In the genomic region with DNA sequence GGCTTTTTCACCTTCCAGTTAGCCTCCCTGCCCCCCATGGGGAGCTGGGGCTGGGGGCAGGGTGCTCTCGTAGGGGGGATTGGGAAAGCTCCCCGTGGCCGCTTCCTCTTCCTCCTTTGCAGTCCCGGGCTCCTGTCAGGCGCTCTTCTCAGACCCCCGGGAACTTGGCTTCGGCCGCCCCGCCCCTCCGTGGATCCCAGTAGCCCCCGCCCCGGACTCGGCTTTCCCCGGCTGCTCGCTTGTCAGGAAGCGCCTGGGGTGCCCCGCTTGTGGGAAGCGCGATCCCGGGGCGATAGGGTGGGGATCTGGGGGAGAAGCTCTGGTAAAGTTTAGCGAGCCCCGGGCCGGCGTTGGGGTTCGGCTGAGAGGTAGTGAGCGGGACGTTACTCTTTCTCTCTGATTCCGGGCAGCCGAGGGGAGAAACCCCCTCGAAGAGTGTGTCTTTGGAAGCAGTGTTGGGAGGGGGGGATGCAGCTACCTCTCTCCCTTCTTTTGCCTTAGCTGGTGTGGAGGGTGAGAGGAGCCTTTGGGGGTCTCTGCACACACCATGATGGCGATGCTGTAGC, we compare ENCODE assay signal across 8 cellular contexts. TPM values are rescaled to one million over a fixed set of nuclear protein-coding genes. Genes with fewer than 3 reads are reported as not detected.
A peak's percentile ranks its signal among the peaks of the same experiment; 100 is the strongest.
DNase-seq lines count a peak whose midpoint lies in the region; ATAC-seq and TF ChIP-seq lines count a peak whose summit lies in the region.

No MANE protein-coding gene starts in this region.

- H2AFZ ChIP-seq in PC-3 (ENCODE audit: low read length) (peak overlapping the region; percentile 74), osteoblast (ENCODE audit: low read length) (peak overlapping the region; percentile 73)

- H3K4me3 Mint-ChIP-seq in activated CD4-positive, alpha-beta T cell treated with anti-CD3 and anti-CD28 coated beads for 36 hours, result peak overlapping the region; percentile 86

- peaks cover 44% of the 10 kb centered on the region for H3K4me1 Mint-ChIP-seq in activated CD4-positive, alpha-beta T cell treated with anti-CD3 and anti-CD28 coated beads for 36 hours

- no peaks in the 10 kb centered on the region for H3F3A ChIP-seq in PC-3 (ENCODE audit: low read length, unreplicated experiment)

- H3K27me3 ChIP-seq in PC-3 (ENCODE audit: low read length) (no peaks in the 10 kb centered on the region), osteoblast (ENCODE audit: insufficient read depth, low read length) (no peaks in the 10 kb centered on the region)

- peak overlapping the region; percentile 98 for H3K4me2 ChIP-seq in PC-3 (ENCODE audit: low read length)
- peak overlapping the region; percentile 98 for H3K4me2 ChIP-seq in osteoblast (ENCODE audit: insufficient read depth, low read length)

- H3K27me3 Mint-ChIP-seq in activated CD4-positive, alpha-beta T cell treated with anti-CD3 and anti-CD28 coated beads for 36 hours, result peaks cover 14% of the 10 kb centered on the region

- peaks cover 24% of the 10 kb centered on the region for H3K4me1 ChIP-seq in PC-3 (ENCODE audit: insufficient read depth, low read length)
- H3K4me1 ChIP-seq in osteoblast (ENCODE audit: insufficient read depth, low read length), result peaks cover 21% of the 10 kb centered on the region

- H3K27ac ChIP-seq in PC-3 (ENCODE audit: low read length) (no peak overlapping the region), osteoblast (ENCODE audit: low read depth, low read length) (peak overlapping the region; percentile 58)

- TF ChIP-seq CTCF in PC-3 (conservative IDR thresholded peaks at IDR 0.05; ENCODE audit: low read depth, low read length) (no peak), osteoblast (IDR thresholded peaks at IDR 0.05; ENCODE audit: extremely low read depth, low read depth, low read length) (no peak)

- DNase-seq in activated CD4-positive, alpha-beta T cell treated with anti-CD3 and anti-CD28 coated beads for 36 hours, result peak; percentile 67
- DNase-seq in activated CD4-positive, alpha-beta T cell treated with anti-CD3 and anti-CD28 coated beads for 1 hour, result no peak
- DNase-seq in PC-3 (no peak), glomerular visceral epithelial cell (ENCODE audit: extremely low spot score) (peak; percentile 71), osteoblast (ENCODE audit: insufficient read length, low spot score, missing footprints) (peak; percentile 89)
- peak; percentile 36 for DNase-seq in activated naive CD4-positive, alpha-beta T cell treated with Interleukin-2 at 50 U/mL for 16 hours

- H3K9me3 Mint-ChIP-seq in activated CD4-positive, alpha-beta T cell treated with anti-CD3 and anti-CD28 coated beads for 36 hours (ENCODE audit: low read depth), result no peaks in the 10 kb centered on the region

- CTCF ChIA-PET in activated CD4-positive, alpha-beta T cell treated with anti-CD3 and anti-CD28 coated beads for 36 hours (lab: Charles Lee), result interaction anchor here (0.8 to 2.1 kb wide), 4 partner anchors 9 to 198 kb away, joined by 3 to 10 read pairs (median 4); no protein-coding TSS in a partner anchor
- CTCF ChIA-PET in PC-3 (lab: Charles Lee), result no interaction called here

- POLR2A ChIA-PET in activated CD4-positive, alpha-beta T cell treated with anti-CD3 and anti-CD28 coated beads for 36 hours (lab: Charles Lee), result interaction anchor here (0.6 to 2.5 kb wide), 3 partner anchors 47 to 175 kb away, joined by 4 to 9 read pairs (median 4); a partner anchor contains a TSS
- POLR2A ChIA-PET in PC-3 (lab: Charles Lee; ENCODE audit: unreplicated experiment), result interaction anchor here (0.7 kb wide), 1 partner anchor 33 kb away, joined by 6 read pairs; no protein-coding TSS in a partner anchor

- H3K4me3 ChIP-seq in PC-3 (ENCODE audit: low read length), result peak overlapping the region; percentile 93
- peak overlapping the region; percentile 84 for H3K4me3 ChIP-seq in osteoblast (ENCODE audit: insufficient read depth, low read length)

- peak overlapping the region; percentile 95 for H3K27ac Mint-ChIP-seq in activated CD4-positive, alpha-beta T cell treated with anti-CD3 and anti-CD28 coated beads for 36 hours

- H3K79me2 ChIP-seq in PC-3 (ENCODE audit: low read length) (peaks cover 56% of the 10 kb centered on the region), osteoblast (ENCODE audit: insufficient read depth, low read length) (peaks cover 55% of the 10 kb centered on the region)

- peaks cover 29% of the 10 kb centered on the region for H4K20me1 ChIP-seq in PC-3 (ENCODE audit: low read length)
- peaks cover 40% of the 10 kb centered on the region for H4K20me1 ChIP-seq in osteoblast (ENCODE audit: insufficient read depth, low read length)

- H3K9me3 ChIP-seq in PC-3 (ENCODE audit: low read length), result no peaks in the 10 kb centered on the region
- H3K9me3 ChIP-seq in osteoblast (ENCODE audit: low read depth, low read length), result no peaks in the 10 kb centered on the region

- H3K36me3 ChIP-seq in PC-3 (ENCODE audit: low read depth, low read length), result no peaks in the 10 kb centered on the region
- H3K36me3 ChIP-seq in osteoblast (ENCODE audit: insufficient read depth, low read length), result no peaks in the 10 kb centered on the region

- no TSS peak for BruUV-seq in PC-3 (replicated peaks; lab: Mats Ljungman, UMichigan)

- H3K36me3 Mint-ChIP-seq in activated CD4-positive, alpha-beta T cell treated with anti-CD3 and anti-CD28 coated beads for 36 hours (ENCODE audit: low read depth), result peaks cover 2% of the 10 kb centered on the region

- H3K9ac ChIP-seq in PC-3 (ENCODE audit: low read length), result peak overlapping the region; percentile 87

- intact Hi-C loops in activated CD4-positive, alpha-beta T cell treated with anti-CD3 and anti-CD28 coated beads for 36 hours (cut with DNase I, micrococcal nuclease), result loop anchor here (1.0 to 10.0 kb wide), 14 partner anchors 58 to 1557 kb away; a partner anchor contains a TSS
- intact Hi-C loops in PC-3 (cut with micrococcal nuclease), result loop anchor here (2.0 to 5.0 kb wide), 4 partner anchors 83 to 192 kb away; no protein-coding TSS in a partner anchor

- peak; percentile 16 for ATAC-seq in activated CD4-positive, alpha-beta T cell treated with anti-CD3 and anti-CD28 coated beads for 36 hours
- ATAC-seq in HG03280 (IDR thresholded peaks at IDR 0.05; ENCODE audit: unreplicated experiment) (peak; percentile 8), PC-3 (peak; percentile 51), GM21526 (IDR thresholded peaks at IDR 0.05; ENCODE audit: low FRiP score, unreplicated experiment) (no peak)

- H3K9me2 ChIP-seq in PC-3 (replicated peaks; ENCODE audit: low read length), result no peaks in the 10 kb centered on the region

RNA-seq across cellular contexts. Expression of a gene that starts 0.6 kb away (rescaled TPM):
- 10 to 100 TPM; 26.7 to 45.8 TPM for total RNA-seq in activated CD4-positive, alpha-beta T cell treated with anti-CD3 and anti-CD28 coated beads for 36 hours
- 13.8 and 21.9 TPM in 2 replicates for total RNA-seq in PC-3 (2014; rRNA removed)
- total RNA-seq in osteoblast, result 23.6 and 29.0 TPM in 2 replicates

Comparison
In these comparisons a context has a peak if more than half of its experiments do, and no peak if none do; other contexts are left out.
1. DNase-seq: peak in activated CD4-positive, alpha-beta T cell treated with anti-CD3 and anti-CD28 coated beads for 36 hours (single experiment), activated naive CD4-positive, alpha-beta T cell treated with Interleukin-2 at 50 U/mL for 16 hours (single experiment), glomerular visceral epithelial cell (single experiment) and osteoblast (single experiment); none in activated CD4-positive, alpha-beta T cell treated with anti-CD3 and anti-CD28 coated beads for 1 hour (single experiment) and PC-3 (single experiment).